In the genomic region with DNA sequence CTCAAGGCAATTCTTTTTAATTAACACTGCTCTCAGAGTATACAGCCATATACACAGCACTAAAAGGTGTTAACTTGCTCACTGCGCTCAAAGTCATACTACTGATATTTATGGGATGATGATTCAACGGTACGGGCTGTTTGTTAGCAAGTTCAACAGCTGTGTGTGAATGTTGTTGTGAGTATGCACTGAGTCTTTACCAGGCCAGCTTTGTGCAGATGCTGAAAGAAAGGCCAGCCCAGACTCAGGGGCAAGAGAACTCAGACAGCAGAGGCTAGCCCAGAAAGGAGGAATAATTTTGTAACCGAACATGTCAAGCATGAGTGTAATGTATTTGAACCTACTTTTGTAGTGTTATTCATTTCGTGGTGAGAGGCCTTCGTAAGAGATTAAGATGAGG, we compare ENCODE assay signal across 22 cellular contexts.
DNase-seq lines count a peak whose midpoint lies in the region; ATAC-seq, FAIRE-seq and TF ChIP-seq lines count a peak whose summit lies in the region.
"Had no signal": no experiment of that assay in that cellular context is flagged by ENCODE, and none has a peak within 500 bp of the region (broad histone marks: within the 10 kb centered on the region; RNA-seq: fewer than 3 reads in every experiment).

No MANE protein-coding gene starts in this region.

- H2AK5ac ChIP-seq in mesenchymal stem cell (ENCODE audit: low read length, severe bottlenecking): no peak overlapping the region

- no peak overlapping the region for H3K4me3 ChIP-seq in mesenchymal stem cell (ENCODE audit: insufficient read depth in 1 of 2, low read depth in 1 of 2, low read length in 2 of 2)
- H3K4me3 ChIP-seq: GM23338 had no signal

- TF ChIP-seq CTCF in nephron progenitor cell (IDR thresholded peaks at IDR 0.05): no peak

- H3K4ac ChIP-seq in mesenchymal stem cell (ENCODE audit: low read depth in 1 of 2, low read length in 2 of 2): no peak overlapping the region

- no peak for ATAC-seq in HG03378 (IDR thresholded peaks at IDR 0.05; ENCODE audit: unreplicated experiment)
- ATAC-seq: GM23338, HepG2 had no signal

- H3K4me1 ChIP-seq in mesenchymal stem cell (ENCODE audit: control insufficient read depth, insufficient read depth, low read depth, low read length): no peaks in the 10 kb centered on the region
- H3K4me1 ChIP-seq: Caco-2 had no signal

- DNase-seq in mesenchymal stem cell (peak; percentile 32), nephron progenitor cell (no peak), occipital lobe (lab: John Stamatoyannopoulos, UW) (peak; percentile 3), urothelium cell line (ENCODE audit: low spot score) (no peak), AG08395 (ENCODE audit: low spot score) (no peak), NCI-H146 (lab: John Stamatoyannopoulos, UW) (no peak)
- DNase-seq: ACHN; AML-193; Caco-2; CD4-positive, alpha-beta T cell; HCEC 1CT had no signal

- no peak overlapping the region for H2AFZ ChIP-seq in mesenchymal stem cell (ENCODE audit: low read depth, low read length)
- H2AFZ ChIP-seq: GM23338 had no signal

- no peaks in the 10 kb centered on the region for H3K36me3 Mint-ChIP-seq in nephron progenitor cell (ENCODE audit: low read depth)
- H3K36me3 Mint-ChIP-seq: IgD-negative memory B cell had no signal

- H2BK120ac ChIP-seq in mesenchymal stem cell (ENCODE audit: low read depth, low read length): no peak overlapping the region

- no peak overlapping the region for H2BK12ac ChIP-seq in mesenchymal stem cell (ENCODE audit: low read length in 2 of 2)

- peak; percentile 48 for FAIRE-seq in urothelium cell line (lab: Jason Lieb, UNC)
- FAIRE-seq: A204.1, D721Med, G401.6, GM12892, GM18507, H54, HepG2 had no signal

- H3K27ac Mint-ChIP-seq in nephron progenitor cell: peak overlapping the region; percentile 6
- H3K27ac Mint-ChIP-seq: CD4-positive, alpha-beta T cell; GM23338; IgD-negative memory B cell had no signal

- no peak overlapping the region for H3K14ac ChIP-seq in mesenchymal stem cell (ENCODE audit: low read length in 2 of 2)

- no peak overlapping the region for H2BK5ac ChIP-seq in mesenchymal stem cell (ENCODE audit: low read depth, low read length, poor library complexity, severe bottlenecking)

- no peaks in the 10 kb centered on the region for H3K9me3 Mint-ChIP-seq in nephron progenitor cell
- H3K9me3 Mint-ChIP-seq: CD4-positive, alpha-beta T cell had no signal

- no peak overlapping the region for H2BK15ac ChIP-seq in mesenchymal stem cell (ENCODE audit: low read depth, poor library complexity, severe bottlenecking)

- H3K4me1 Mint-ChIP-seq in nephron progenitor cell: no peaks in the 10 kb centered on the region
- H3K4me1 Mint-ChIP-seq: GM23338, IgD-negative memory B cell had no signal

- no peak overlapping the region for H4K8ac ChIP-seq in mesenchymal stem cell (ENCODE audit: low read length)

- H3K79me1 ChIP-seq in mesenchymal stem cell (replicated peaks; ENCODE audit: low read length, poor library complexity, severe bottlenecking): no peaks in the 10 kb centered on the region

- no peaks in the 10 kb centered on the region for H3K27me3 ChIP-seq in mesenchymal stem cell (ENCODE audit: control insufficient read depth in 1 of 2, insufficient read depth in 1 of 2, low read length in 2 of 2)

- 56% methylated on average over 6 of the region's 6 CpGs for WGBS in mesenchymal stem cell

- H3K4me2 ChIP-seq in mesenchymal stem cell (ENCODE audit: low read length, poor library complexity, severe bottlenecking): no peak overlapping the region
- H3K4me2 ChIP-seq: GM23338 had no signal

- H3K9me3 ChIP-seq in mesenchymal stem cell (ENCODE audit: control insufficient read depth, low read length): no peaks in the 10 kb centered on the region
- H3K9me3 ChIP-seq: Caco-2 had no signal

- H3K23ac ChIP-seq in mesenchymal stem cell (ENCODE audit: low read length in 2 of 2): no peak overlapping the region

- no peaks in the 10 kb centered on the region for H3K27me3 Mint-ChIP-seq in nephron progenitor cell (ENCODE audit: low read depth, poor library complexity)
- H3K27me3 Mint-ChIP-seq: CD4-positive, alpha-beta T cell; IgD-negative memory B cell had no signal

- no peak overlapping the region for H3K9ac ChIP-seq in mesenchymal stem cell (ENCODE audit: low read length)

- H3K4me3 Mint-ChIP-seq in nephron progenitor cell: no peak overlapping the region
- H3K4me3 Mint-ChIP-seq: CD4-positive, alpha-beta T cell; GM23338; IgD-negative memory B cell had no signal

- no peak overlapping the region for H4K91ac ChIP-seq in mesenchymal stem cell (ENCODE audit: low read length)

- H3K36me3 ChIP-seq in mesenchymal stem cell (ENCODE audit: control insufficient read depth in 1 of 2, insufficient read depth in 2 of 2, low read depth in 1 of 2, low read length in 2 of 2): no peaks in the 10 kb centered on the region

- no peak overlapping the region for H3K27ac ChIP-seq in mesenchymal stem cell (ENCODE audit: low read length, poor library complexity, severe bottlenecking)
- H3K27ac ChIP-seq: C4-2B had no signal

- H3K18ac ChIP-seq in mesenchymal stem cell (ENCODE audit: low read depth in 1 of 2, low read length in 2 of 2): no peak overlapping the region

Comparison
In these comparisons a context has a peak if more than half of its experiments do, and no peak if none do; other contexts are left out.
1. DNase-seq: peak in mesenchymal stem cell (single experiment) and occipital lobe (single experiment); none in nephron progenitor cell (single experiment), urothelium cell line (single experiment), AG08395 (single experiment) and NCI-H146 (single experiment).